1 cellular context compared by ENCODE assay signal in genomic region chr11:1688336-1688947, GRCh38.
TF ChIP-seq lines count a peak whose summit lies in the region.

No MANE protein-coding gene starts in this region.

TF ChIP-seq in HepG2, 621 proteins besides CTCF, POLR2A, EP300 and RAD21:
- 0 out of 2 replicates have a peak, but pooled peaks have one; percentile 9 for TF ChIP-seq HOXA3 (CRISPR knock-in tag; IDR thresholded peaks at IDR 0.05)
- peak; percentile 44; the same call in 1 of the 2 replicates for TF ChIP-seq POLR2AphosphoS5 (IDR thresholded peaks at IDR 0.05; ENCODE audit: low read depth, low read length)
- peak; percentile 8; the same call in 1 of the 2 replicates for TF ChIP-seq REL (CRISPR knock-in tag; conservative IDR thresholded peaks at IDR 0.05)
- peak; percentile 64; the same call in 1 of the 2 replicates for TF ChIP-seq ZC3H4 (CRISPR knock-in tag; IDR thresholded peaks at IDR 0.05; ENCODE audit: borderline replicate concordance)
- TF ChIP-seq ZBTB38 (CRISPR knock-in tag; IDR thresholded peaks at IDR 0.05): peak; percentile 79
- TF ChIP-seq ZC3H13 (CRISPR knock-in tag; IDR thresholded peaks at IDR 0.05): 0 out of 2 replicates have a peak, but pooled peaks have one; percentile 32
- peak; percentile 53; the same call in 1 of the 2 replicates for TF ChIP-seq MED1 (CRISPR knock-in tag; IDR thresholded peaks at IDR 0.05)
- peak; percentile 80 for TF ChIP-seq ZNF687 (CRISPR knock-in tag; IDR thresholded peaks at IDR 0.05)
